24 cellular contexts compared by ENCODE assay signal in the genomic region with DNA sequence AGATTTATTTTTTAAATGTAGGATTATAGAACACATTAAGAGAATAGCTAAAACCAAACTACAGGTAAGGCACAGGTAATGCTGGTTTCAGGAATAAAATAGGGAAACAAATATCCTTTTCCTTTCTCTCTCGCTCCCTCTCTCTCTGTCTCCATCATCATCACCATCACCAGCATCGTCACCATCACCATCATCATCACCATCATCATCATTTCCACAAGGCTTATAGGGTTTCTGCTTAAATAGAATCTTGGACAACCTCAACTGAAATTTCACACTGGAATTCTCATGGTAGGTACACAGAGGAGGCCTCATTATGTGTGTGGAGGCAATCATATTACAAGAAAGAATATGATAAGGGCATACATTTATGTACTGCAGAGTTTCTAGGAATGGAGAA.
"Had no signal": no experiment of that assay in that cellular context is flagged by ENCODE, and none has a peak within 500 bp of the region (broad histone marks: within the 10 kb centered on the region; RNA-seq: fewer than 3 reads in every experiment).

No MANE protein-coding gene starts in this region.

- DNase-seq: dermis blood vessel endothelial cell; dorsolateral prefrontal cortex; effector CD4-positive, alpha-beta T cell; effector memory CD4-positive, alpha-beta T cell; erythroblast; esophagus squamous epithelium; foreskin fibroblast; foreskin melanocyte; gastrocnemius medialis; glutamatergic neuron; head of caudate nucleus; heart right ventricle; hippocampal formation; left cardiac atrium; left lung; left ventricle myocardium superior; lower lobe of right lung; mesendoderm; midbrain; naive thymus-derived CD4-positive, alpha-beta T cell had no signal

- H3K4me1 ChIP-seq: esophagus squamous epithelium, gastrocnemius medialis, heart right ventricle, left lung, lower lobe of right lung had no signal

- H3K4me3 Mint-ChIP-seq: memory B cell; naive thymus-derived CD4-positive, alpha-beta T cell had no signal

- H3K27ac ChIP-seq: coronary artery, dorsolateral prefrontal cortex, epithelial cell of prostate, esophagus squamous epithelium, gastrocnemius medialis, heart right ventricle, left lung, lower lobe of right lung had no signal

- H3K36me3 ChIP-seq: esophagus squamous epithelium, gastrocnemius medialis, heart right ventricle, left lung, lower lobe of right lung had no signal

- H3K4me1 Mint-ChIP-seq: naive thymus-derived CD4-positive, alpha-beta T cell had no signal

- H3K36me3 Mint-ChIP-seq: memory B cell; naive thymus-derived CD4-positive, alpha-beta T cell had no signal

- H3K9me3 ChIP-seq: esophagus squamous epithelium, gastrocnemius medialis, heart right ventricle, left lung, lower lobe of right lung had no signal

- H3K4me3 ChIP-seq: coronary artery, dorsolateral prefrontal cortex, esophagus squamous epithelium, gastrocnemius medialis, heart right ventricle, left lung, lower lobe of right lung had no signal

- H3K27me3 ChIP-seq: esophagus squamous epithelium, gastrocnemius medialis, heart right ventricle, left lung had no signal

- H3K27ac Mint-ChIP-seq: memory B cell; naive thymus-derived CD4-positive, alpha-beta T cell had no signal

- ATAC-seq: esophagus mucosa; gastrocnemius medialis; heart right ventricle; left cardiac atrium; left lung; left ventricle myocardium superior; lower lobe of right lung; naive thymus-derived CD4-positive, alpha-beta T cell had no signal
